In the genomic region with DNA sequence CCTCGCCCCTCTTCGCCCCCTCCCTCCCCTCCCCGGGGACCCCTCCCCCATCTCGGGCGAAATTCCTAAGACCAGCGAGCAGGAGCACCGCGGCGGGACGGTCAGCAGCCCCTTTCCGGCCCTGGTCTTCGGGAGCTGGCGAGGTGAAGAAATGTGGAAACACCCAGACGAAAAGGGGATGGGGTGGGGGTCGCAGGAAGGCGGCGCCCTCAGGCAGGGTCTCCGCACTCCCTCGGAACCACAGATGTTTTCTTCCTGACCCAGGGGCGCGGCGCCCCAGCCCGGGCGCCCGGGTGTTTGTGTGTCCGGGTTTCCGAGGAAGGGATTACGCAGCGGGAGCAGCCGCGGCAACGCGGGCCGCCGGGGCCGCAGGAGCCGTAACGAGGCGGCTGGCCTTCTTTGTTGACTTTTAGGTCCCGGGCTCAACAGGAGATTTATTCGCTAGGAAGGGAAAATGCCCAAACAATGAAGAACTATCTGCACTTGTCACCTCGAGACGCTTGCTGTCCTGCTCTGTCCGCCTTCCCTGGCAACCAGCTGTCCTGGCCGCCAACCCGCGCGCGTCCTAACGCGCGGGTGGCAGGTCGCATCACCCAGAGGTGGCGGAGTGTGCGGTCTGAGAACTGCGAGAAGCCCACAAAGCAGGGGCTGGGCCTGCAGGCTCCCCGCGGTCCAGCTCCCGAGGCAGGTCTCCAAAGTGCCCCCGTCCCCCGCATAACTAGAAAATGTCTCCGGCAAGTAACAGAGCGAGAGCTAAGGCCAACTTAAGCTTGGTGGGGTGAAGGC, we compare ENCODE assay signal across 10 cellular contexts. TPM values are rescaled to one million over a fixed set of nuclear protein-coding genes. Genes with fewer than 3 reads are reported as not detected.
A peak's percentile ranks its signal among the peaks of the same experiment; 100 is the strongest.
DNase-seq lines count a peak whose midpoint lies in the region; ATAC-seq, FAIRE-seq and TF ChIP-seq lines count a peak whose summit lies in the region.
"Had no signal": no experiment of that assay in that cellular context is flagged by ENCODE, and none has a peak within 500 bp of the region (broad histone marks: within the 10 kb centered on the region; RNA-seq: fewer than 3 reads in every experiment).

No MANE protein-coding gene starts in this region.

- TF ChIP-seq CTCF in PC-3 (conservative IDR thresholded peaks at IDR 0.05; ENCODE audit: low read depth, low read length): no peak
- TF ChIP-seq CTCF in ascending aorta (IDR thresholded peaks at IDR 0.05): no peak

- H3F3A ChIP-seq in PC-3 (ENCODE audit: low read length, unreplicated experiment): no peaks in the 10 kb centered on the region

- H3K79me2 ChIP-seq in PC-3 (ENCODE audit: low read length): peaks cover 87% of the 10 kb centered on the region

- H3K9me3 ChIP-seq in PC-3 (ENCODE audit: low read length) (no peaks in the 10 kb centered on the region), iPS-18c (ENCODE audit: control insufficient read depth, insufficient read depth, low read length) (no peaks in the 10 kb centered on the region), small intestine (ENCODE audit: control insufficient read depth, low read depth) (no peaks in the 10 kb centered on the region), ascending aorta (no peaks in the 10 kb centered on the region)

- no peak; the same call in 1 of the 2 replicates for ATAC-seq in PC-3

- peaks cover 17% of the 10 kb centered on the region for H4K20me1 ChIP-seq in PC-3 (ENCODE audit: low read length)

- H3K4me1 ChIP-seq in PC-3 (ENCODE audit: insufficient read depth, low read length): peaks cover 46% of the 10 kb centered on the region
- peaks cover 0 to 1% of the 10 kb centered on the region in 2 donors for H3K4me1 ChIP-seq in small intestine (ENCODE audit: control insufficient read depth in 2 of 2, insufficient read depth in 1 of 2, low read depth in 1 of 2, low read length in 1 of 2)
- H3K4me1 ChIP-seq in ascending aorta: peaks cover 0 to 8% of the 10 kb centered on the region in 2 donors

- TSS peak; percentile 14 for BruUV-seq in PC-3 (replicated peaks; lab: Mats Ljungman, UMichigan)

- H3K27me3 ChIP-seq in PC-3 (ENCODE audit: low read length) (no peaks in the 10 kb centered on the region), small intestine (ENCODE audit: control insufficient read depth in 2 of 2, insufficient read depth in 2 of 2, low read length in 2 of 2) (peaks cover 0 to 38% of the 10 kb centered on the region in 2 donors), ascending aorta (peaks cover 61% of the 10 kb centered on the region)

- FAIRE-seq in small intestine (lab: Jason Lieb, UNC): no peak

- DNase-seq in DMS153 treated with DMSO at 0.1 percent for 48 hours (lab: John Stamatoyannopoulos, UW; ENCODE audit: unreplicated experiment) (peak; percentile 73), DMS153 (lab: John Stamatoyannopoulos, UW) (no peak), PC-3 (peak; percentile 57), small intestine (peak; percentile 48), NCI-H1105 (lab: John Stamatoyannopoulos, UW) (no peak), ascending aorta (ENCODE audit: low spot score in 2 of 2) (no peak)
- no peak for DNase-seq in activated CD4-positive, CD25-positive, alpha-beta regulatory T cell treated with anti-CD3 and anti-CD28 coated beads, Interleukin-2, amount 50 U/mL, for 72 hours
- DNase-seq: activated naive CD4-positive, alpha-beta T cell treated with anti-CD3 and anti-CD28 coated beads for 36 hours; T1000 had no signal

- peak overlapping the region; percentile 89 for H3K4me2 ChIP-seq in PC-3 (ENCODE audit: low read length)

- H3K36me3 ChIP-seq in PC-3 (ENCODE audit: low read depth, low read length): peaks cover 43% of the 10 kb centered on the region
- H3K36me3 ChIP-seq in small intestine (ENCODE audit: control insufficient read depth in 2 of 2, insufficient read depth in 2 of 2, low read length in 2 of 2): peaks cover 0 to 1% of the 10 kb centered on the region in 2 donors
- no peaks in the 10 kb centered on the region for H3K36me3 ChIP-seq in ascending aorta

- 3 to 7% (median 3%) methylated on average over 57 to 63 of the region's 63 CpGs for WGBS in small intestine, 3 donors

- H3K27ac ChIP-seq in PC-3 (ENCODE audit: low read length): peak overlapping the region; percentile 99
- H3K27ac ChIP-seq in small intestine (ENCODE audit: low read depth in 1 of 2, low read length in 1 of 2): peak overlapping the region; percentile 63 to 74
- no peak overlapping the region for H3K27ac ChIP-seq in ascending aorta

- no peak overlapping the region for H2AFZ ChIP-seq in PC-3 (ENCODE audit: low read length)

- POLR2A ChIA-PET in PC-3 (lab: Charles Lee; ENCODE audit: unreplicated experiment): interaction anchor here (0.6 to 1.7 kb wide), 7 partner anchors 9 to 393 kb away, joined by 3 to 7 read pairs (median 3); no protein-coding TSS in a partner anchor

- H3K9me2 ChIP-seq in PC-3 (replicated peaks; ENCODE audit: low read length): no peaks in the 10 kb centered on the region

- H3K4me3 ChIP-seq in PC-3 (ENCODE audit: low read length) (peak overlapping the region; percentile 96), iPS-18c (ENCODE audit: insufficient read depth, low read depth, low read length) (peak overlapping the region; percentile 42), small intestine (ENCODE audit: low read depth in 1 of 2, low read length in 2 of 2) (peak overlapping the region; percentile 46 to 60), ascending aorta (no peak overlapping the region)

- H3K9ac ChIP-seq in PC-3 (ENCODE audit: low read length): peak overlapping the region; percentile 99

- CTCF ChIA-PET in PC-3 (lab: Charles Lee): interaction anchor here (0.6 to 0.7 kb wide), 2 partner anchors 15 to 249 kb away, joined by 3 to 4 read pairs; no protein-coding TSS in a partner anchor

- intact Hi-C loops in PC-3 (cut with micrococcal nuclease) (loop anchor here (2.0 to 10.0 kb wide), 2 partner anchors 413 to 927 kb away; a partner anchor contains a TSS), ascending aorta (cut with DNase I) (no loop called here)

RNA-seq across cellular contexts. Expression of a gene that starts 7.0 kb away (rescaled TPM):
- 212 and 249 TPM in 2 replicates for total RNA-seq in PC-3 (2014; rRNA removed)
- 10 to 100 TPM in 2 of 3 donors, 1 to 10 TPM in 1; 8.4 to 11.9 (median 10.9) TPM for polyA plus RNA-seq in small intestine
- total RNA-seq in ascending aorta: not detected
- total RNA-seq: activated naive CD4-positive, alpha-beta T cell treated with anti-CD3 and anti-CD28 coated beads for 36 hours had no signal

RNA-seq across cellular contexts. Expression of a gene that starts 7.4 kb away (rescaled TPM):
- total RNA-seq in PC-3 (2014; rRNA removed) (13.4 and 18.0 TPM in 2 replicates), ascending aorta (not detected)
- polyA plus RNA-seq in small intestine: under 1 TPM; 0.22 to 0.54 (median 0.54) TPM
- total RNA-seq: activated naive CD4-positive, alpha-beta T cell treated with anti-CD3 and anti-CD28 coated beads for 36 hours had no signal

Comparison
In these comparisons a context has a peak if more than half of its experiments do, and no peak if none do; other contexts are left out.
1. DNase-seq: peak in DMS153 treated with DMSO at 0.1 percent for 48 hours (single experiment), PC-3 (single experiment) and small intestine (single experiment); none in DMS153 (single experiment), activated CD4-positive, CD25-positive, alpha-beta regulatory T cell treated with anti-CD3 and anti-CD28 coated beads, Interleukin-2, amount 50 U/mL, for 72 hours (single experiment), NCI-H1105 (single experiment) and ascending aorta (0 of 2).
2. H3K27ac ChIP-seq: peak in PC-3 (single experiment) and small intestine (2 of 2); none in ascending aorta (0 of 2).
3. H3K4me3 ChIP-seq: peak in PC-3 (single experiment), iPS-18c (single experiment) and small intestine (2 of 2); none in ascending aorta (0 of 2).
4. RNA of a gene that starts 7.0 kb away (total RNA-seq): 212 to 249 TPM in PC-3; not detected in ascending aorta (single experiment); every median in the first group is over 100 times any median in the second.
5. RNA of a gene that starts 7.4 kb away (total RNA-seq): 13.4 to 18.0 TPM in PC-3; not detected in ascending aorta (single experiment); every median in the first group is over 10 times any median in the second.